ENCODE assay signal across 13 cellular contexts in the genomic region with DNA sequence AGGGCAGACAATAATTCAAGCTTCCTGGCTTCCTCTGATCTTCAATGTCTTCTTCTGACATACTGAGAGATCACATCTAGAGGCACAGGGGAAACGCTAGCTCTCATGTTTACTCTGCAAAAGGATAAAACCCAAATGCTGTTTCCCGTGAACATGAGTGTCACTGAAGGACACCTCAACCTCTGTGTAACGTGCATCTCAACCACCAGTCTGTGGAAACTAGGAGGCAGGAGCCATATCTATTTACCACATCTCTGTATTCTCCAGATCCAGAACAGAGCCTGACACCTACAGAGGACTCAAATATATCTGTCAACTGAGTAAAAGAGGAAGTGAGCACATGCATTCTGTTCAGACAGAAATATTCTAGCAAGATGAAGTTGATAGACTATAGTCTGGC.
DNase-seq lines count a peak whose midpoint lies in the region; ATAC-seq and FAIRE-seq lines count a peak whose summit lies in the region.
"Had no signal": no experiment of that assay in that cellular context is flagged by ENCODE, and none has a peak within 500 bp of the region (broad histone marks: within the 10 kb centered on the region; RNA-seq: fewer than 3 reads in every experiment).

No MANE protein-coding gene starts in this region.

- no peak overlapping the region for H3K27ac Mint-ChIP-seq in effector memory CD8-positive, alpha-beta T cell
- H3K27ac Mint-ChIP-seq: natural killer cell treated with Interleukin-12 subunit alpha and Interleukin-12 subunit beta and Interleukin-15 and Interleukin-18, amount 100 ng/mL, for 72 hours had no signal

- H3K36me3 Mint-ChIP-seq in effector memory CD8-positive, alpha-beta T cell (ENCODE audit: insufficient read depth): no peaks in the 10 kb centered on the region
- H3K36me3 Mint-ChIP-seq: natural killer cell treated with Interleukin-12 subunit alpha and Interleukin-12 subunit beta and Interleukin-15 and Interleukin-18, amount 100 ng/mL, for 72 hours had no signal

- peak; percentile 60 for ATAC-seq in GM18870 (IDR thresholded peaks at IDR 0.05; ENCODE audit: unreplicated experiment)
- peak; percentile 85 for ATAC-seq in GM21576 (IDR thresholded peaks at IDR 0.05; ENCODE audit: unreplicated experiment)
- ATAC-seq in effector memory CD8-positive, alpha-beta T cell (replicated peaks): peak; percentile 19
- ATAC-seq: body of pancreas; natural killer cell treated with Interleukin-12 subunit alpha and Interleukin-12 subunit beta and Interleukin-15 and Interleukin-18, amount 100 ng/mL, for 72 hours had no signal

- H3K27me3 Mint-ChIP-seq in effector memory CD8-positive, alpha-beta T cell: peaks cover 19% of the 10 kb centered on the region in 2 donors

- no peaks in the 10 kb centered on the region for H3K9me3 Mint-ChIP-seq in effector memory CD8-positive, alpha-beta T cell
- H3K9me3 Mint-ChIP-seq: natural killer cell treated with Interleukin-12 subunit alpha and Interleukin-12 subunit beta and Interleukin-15 and Interleukin-18, amount 100 ng/mL, for 72 hours had no signal

- DNase-seq in KG1 (lab: John Stamatoyannopoulos, UW) (peak; percentile 74), NCI-H82 treated with DMSO at 0.1 percent for 48 hours (lab: John Stamatoyannopoulos, UW; ENCODE audit: unreplicated experiment) (no peak), G401 (ENCODE audit: low spot score) (no peak), HTR-8/SVneo (ENCODE audit: insufficient read length, low spot score) (no peak)
- no peak for DNase-seq in effector memory CD8-positive, alpha-beta T cell
- DNase-seq: body of pancreas; NCI-H1092; NCI-H69; stimulated activated naive CD4-positive, alpha-beta T cell treated with Interleukin-2 at 50 U/mL for 16 hours; SW 1271 had no signal

- in situ Hi-C loops in G401 (cut with HindIII; ENCODE audit: low sequenced_read_pairs): no loop called here

- FAIRE-seq in HTR-8/SVneo (lab: Jason Lieb, UNC): no peak

- H3K4me3 Mint-ChIP-seq in effector memory CD8-positive, alpha-beta T cell: no peak overlapping the region
- H3K4me3 Mint-ChIP-seq: natural killer cell treated with Interleukin-12 subunit alpha and Interleukin-12 subunit beta and Interleukin-15 and Interleukin-18, amount 100 ng/mL, for 72 hours had no signal

- H3K4me1 Mint-ChIP-seq in effector memory CD8-positive, alpha-beta T cell (ENCODE audit: low read depth in 2 of 2): peaks cover 0 to 10% of the 10 kb centered on the region in 2 donors

Comparison
In these comparisons a context has a peak if more than half of its experiments do, and no peak if none do; other contexts are left out.
1. ATAC-seq: peak in every context shown above with its lines; median percentile 85 in GM21576; 60 in GM18870; 19 in effector memory CD8-positive, alpha-beta T cell.